Comparison of ENCODE assay signal across 1 cellular context in the genomic region with DNA sequence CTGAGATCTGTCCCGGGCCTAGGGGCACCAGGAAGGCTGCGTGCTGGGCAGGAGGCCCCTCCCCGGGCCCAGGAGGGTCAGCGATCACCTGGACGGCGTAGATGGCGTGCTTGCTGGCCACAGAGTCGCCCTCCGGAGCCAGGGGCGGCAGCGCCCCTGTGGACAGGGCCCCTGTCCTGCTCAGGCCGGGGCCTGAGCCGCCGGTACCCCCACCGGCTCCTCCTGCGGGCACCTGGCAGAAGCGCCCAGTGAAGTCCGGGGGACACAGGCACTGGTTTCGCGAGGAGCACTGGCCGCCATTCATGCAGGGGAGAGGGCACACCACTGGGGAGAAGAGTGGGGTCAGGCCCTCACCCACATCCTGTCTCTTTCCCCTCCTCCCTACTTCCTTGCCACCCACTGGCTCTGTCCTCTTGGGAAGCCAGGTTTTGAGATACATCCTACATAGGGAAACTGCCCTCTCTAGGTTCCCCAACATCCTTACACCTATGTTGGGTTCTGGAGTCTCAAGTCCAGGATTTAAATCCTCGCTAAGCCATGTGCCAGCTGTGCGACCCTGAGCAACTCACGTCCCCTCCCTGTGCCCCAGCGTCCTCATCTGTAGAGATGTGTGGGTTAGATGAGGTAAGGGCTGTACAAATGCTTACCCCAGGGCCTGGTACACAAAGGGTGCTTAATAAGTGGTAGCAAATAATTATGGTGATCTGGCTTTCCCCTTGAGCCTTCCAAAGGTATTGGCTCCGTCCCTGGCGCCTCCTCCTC.
TF ChIP-seq lines count a peak whose summit lies in the region.

No MANE protein-coding gene starts in this region.

TF ChIP-seq in IMR-90, 13 proteins besides CTCF, POLR2A, EP300 and RAD21:
- no peak for TF ChIP-seq CEBPB (IDR thresholded peaks at IDR 0.05; ENCODE audit: low read depth, low read length)
- no peak for TF ChIP-seq CHD1 (IDR thresholded peaks at IDR 0.05; ENCODE audit: low read depth, low read length)
- no peak for TF ChIP-seq SMC3 (IDR thresholded peaks at IDR 0.05; ENCODE audit: low read depth, low read length)
- no peak for TF ChIP-seq MAFK (IDR thresholded peaks at IDR 0.05; ENCODE audit: low read depth, low read length)
- TF ChIP-seq RCOR1 (IDR thresholded peaks at IDR 0.05; ENCODE audit: insufficient replicate concordance, low read length) = no peak
- no peak for TF ChIP-seq MXI1 (IDR thresholded peaks at IDR 0.05; ENCODE audit: borderline replicate concordance, low read depth, low read length)
- TF ChIP-seq USF2 (IDR thresholded peaks at IDR 0.05; ENCODE audit: low read depth, low read length) = no peak
- TF ChIP-seq MAZ (IDR thresholded peaks at IDR 0.05; ENCODE audit: borderline replicate concordance, low read depth, low read length) = no peak
- TF ChIP-seq RFX5 (IDR thresholded peaks at IDR 0.05; ENCODE audit: low read depth, low read length) = no peak
- no peak for TF ChIP-seq BHLHE40 (IDR thresholded peaks at IDR 0.05; ENCODE audit: low read depth, low read length)
- no peak for TF ChIP-seq NFE2L2 (IDR thresholded peaks at IDR 0.05; ENCODE audit: low read depth, low read length)
- TF ChIP-seq, protein P1, sequence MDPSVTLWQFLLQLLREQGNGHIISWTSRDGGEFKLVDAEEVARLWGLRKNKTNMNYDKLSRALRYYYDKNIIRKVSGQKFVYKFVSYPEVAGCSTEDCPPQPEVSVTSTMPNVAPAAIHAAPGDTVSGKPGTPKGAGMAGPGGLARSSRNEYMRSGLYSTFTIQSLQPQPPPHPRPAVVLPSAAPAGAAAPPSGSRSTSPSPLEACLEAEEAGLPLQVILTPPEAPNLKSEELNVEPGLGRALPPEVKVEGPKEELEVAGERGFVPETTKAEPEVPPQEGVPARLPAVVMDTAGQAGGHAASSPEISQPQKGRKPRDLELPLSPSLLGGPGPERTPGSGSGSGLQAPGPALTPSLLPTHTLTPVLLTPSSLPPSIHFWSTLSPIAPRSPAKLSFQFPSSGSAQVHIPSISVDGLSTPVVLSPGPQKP (IDR thresholded peaks at IDR 0.05; ENCODE audit: borderline replicate concordance, low read depth, low read length) = no peak
- TF ChIP-seq FOS (IDR thresholded peaks at IDR 0.05; ENCODE audit: low read depth, low read length) = no peak
